Comparison of ENCODE assay signal across 11 cellular contexts in the genomic region with DNA sequence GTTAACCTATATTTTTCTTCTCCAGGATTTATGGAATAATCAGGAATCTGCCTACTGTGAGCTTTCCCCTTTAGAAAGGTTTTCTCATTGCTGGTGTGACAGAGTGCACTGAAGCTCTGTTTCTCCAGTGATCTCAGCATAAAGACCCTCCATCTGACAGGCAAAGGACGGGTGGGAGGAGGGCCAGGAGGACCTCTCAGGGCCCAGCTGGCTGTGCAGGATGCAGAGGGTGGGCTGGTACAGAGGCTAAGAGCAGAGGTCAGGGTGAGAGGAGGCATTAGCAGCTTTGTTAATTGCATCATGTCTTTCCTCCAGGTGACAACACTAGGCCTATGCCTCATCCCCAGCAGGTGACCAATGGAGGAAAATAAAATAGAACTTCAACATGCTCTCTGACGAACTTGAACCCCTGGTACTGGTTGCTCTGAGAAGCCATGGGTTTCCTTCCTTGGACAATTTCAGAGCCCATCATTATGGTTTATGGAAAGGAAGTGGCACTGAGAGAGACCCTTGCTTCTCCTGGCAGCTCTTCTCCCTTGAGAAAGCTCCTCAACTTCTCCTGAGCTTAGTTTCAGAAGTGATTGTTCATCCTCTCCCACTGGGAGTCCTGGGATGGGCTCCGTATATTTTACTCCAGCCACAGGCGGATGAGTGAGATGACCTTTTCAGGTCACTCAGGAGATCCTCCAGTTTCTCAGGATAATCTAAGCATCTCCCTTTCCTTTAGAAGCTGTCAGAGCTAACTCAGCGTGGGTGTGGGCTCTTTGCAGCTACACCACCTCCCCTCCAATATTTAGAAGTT. TPM values are rescaled to one million over a fixed set of nuclear protein-coding genes. Genes with fewer than 3 reads are reported as not detected.
DNase-seq lines count a peak whose midpoint lies in the region; ATAC-seq and TF ChIP-seq lines count a peak whose summit lies in the region.
"Had no signal": no experiment of that assay in that cellular context is flagged by ENCODE, and none has a peak within 500 bp of the region (broad histone marks: within the 10 kb centered on the region; RNA-seq: fewer than 3 reads in every experiment).

No MANE protein-coding gene starts in this region.

- H2AFZ ChIP-seq in KMS-11 (ENCODE audit: low read depth) (peak overlapping the region; percentile 89), neural cell (ENCODE audit: low read depth, low read length) (peak overlapping the region; percentile 60)

- H3K4me1 ChIP-seq in KMS-11 (ENCODE audit: low read depth, poor library complexity, severe bottlenecking) (peaks cover 84% of the 10 kb centered on the region), colonic mucosa (peaks cover 41% of the 10 kb centered on the region), BE2C (peaks cover 43% of the 10 kb centered on the region)

- TF ChIP-seq RAD21 in neural cell (conservative IDR thresholded peaks at IDR 0.05) = no peak

- H3K79me2 ChIP-seq in KMS-11 (ENCODE audit: insufficient read depth, low read depth) = no peaks in the 10 kb centered on the region
- H3K79me2 ChIP-seq in neural cell (replicated peaks; ENCODE audit: insufficient read depth, low read length) = no peaks in the 10 kb centered on the region

- peak overlapping the region; percentile 57 for H3K4me3 ChIP-seq in AG10803 (ENCODE audit: low read length)
- H3K4me3 ChIP-seq in KMS-11 (IDR thresholded peaks at IDR 0.05; ENCODE audit: insufficient read depth, low read depth, low read length) = no peak overlapping the region
- peak overlapping the region; percentile 63 for H3K4me3 ChIP-seq in colonic mucosa
- H3K4me3 ChIP-seq in neural cell (ENCODE audit: low read length) = peak overlapping the region; percentile 63
- H3K4me3 ChIP-seq in BE2C (ENCODE audit: low read depth, low read length) = no peak overlapping the region

- no peak for DNase-seq in AG10803 (ENCODE audit: low read depth)
- DNase-seq in colonic mucosa = no peak
- no peak for DNase-seq in activated CD8-positive, alpha-beta memory T cell treated with anti-CD3 and anti-CD28 coated beads for 24 hours
- no peak for DNase-seq in NCI-H146 (lab: John Stamatoyannopoulos, UW)
- no peak for DNase-seq in BE2C
- DNase-seq: OCI-M1, trophoblast cell had no signal

- H3K27ac ChIP-seq in KMS-11 (peak overlapping the region; percentile 78; the same call in 1 of the 2 replicates), colonic mucosa (peak overlapping the region; percentile 92), neural cell (ENCODE audit: low read length) (no peak overlapping the region)

- no peaks in the 10 kb centered on the region for H3K27me3 ChIP-seq in KMS-11 (ENCODE audit: insufficient read depth, low read depth)
- H3K27me3 ChIP-seq in colonic mucosa = no peaks in the 10 kb centered on the region
- H3K27me3 ChIP-seq in neural cell (ENCODE audit: insufficient read depth, low read depth, low read length) = no peaks in the 10 kb centered on the region
- no peaks in the 10 kb centered on the region for H3K27me3 ChIP-seq in BE2C

- H3K9me3 ChIP-seq in colonic mucosa (no peaks in the 10 kb centered on the region), neural cell (ENCODE audit: low read length) (no peaks in the 10 kb centered on the region), BE2C (no peaks in the 10 kb centered on the region)
- H3K9me3 ChIP-seq: mucosa of descending colon had no signal

- TF ChIP-seq CTCF in AG10803 (conservative IDR thresholded peaks at IDR 0.05; ENCODE audit: low read length) (no peak), KMS-11 (conservative IDR thresholded peaks at IDR 0.05; ENCODE audit: low read depth, low read length) (no peak), colonic mucosa (IDR thresholded peaks at IDR 0.05) (no peak), neural cell (IDR thresholded peaks at IDR 0.05; ENCODE audit: poor library complexity, severe bottlenecking) (no peak), BE2C (IDR thresholded peaks at IDR 0.05; ENCODE audit: low read depth, low read length) (no peak)

- intact Hi-C loops in colonic mucosa (cut with DNase I) = no loop called here

- TF ChIP-seq EP300 in neural cell (conservative IDR thresholded peaks at IDR 0.05; ENCODE audit: poor library complexity, severe bottlenecking) = no peak

- H3K36me3 ChIP-seq in KMS-11 (ENCODE audit: insufficient read depth) (no peaks in the 10 kb centered on the region), colonic mucosa (no peaks in the 10 kb centered on the region), neural cell (ENCODE audit: insufficient read depth, low read length) (no peaks in the 10 kb centered on the region), BE2C (no peaks in the 10 kb centered on the region)

- ATAC-seq in GM21526 (IDR thresholded peaks at IDR 0.05; ENCODE audit: low FRiP score, unreplicated experiment) = no peak

- H3K4me2 ChIP-seq in KMS-11 (peak overlapping the region; percentile 60), neural cell (ENCODE audit: low read length) (no peak overlapping the region)

- no peaks in the 10 kb centered on the region for H3K9me2 ChIP-seq in neural cell (ENCODE audit: insufficient read depth, low read length)

- H3F3A ChIP-seq in neural cell (ENCODE audit: insufficient read depth, low read length, poor library complexity, severe bottlenecking) = no peaks in the 10 kb centered on the region

- H4K20me1 ChIP-seq in KMS-11 (ENCODE audit: insufficient read depth) = no peaks in the 10 kb centered on the region
- no peaks in the 10 kb centered on the region for H4K20me1 ChIP-seq in neural cell (ENCODE audit: insufficient read depth)

- H3K9ac ChIP-seq in KMS-11 = peak overlapping the region; percentile 76; the same call in 1 of the 2 replicates
- peak overlapping the region; percentile 71 to 82 for H3K9ac ChIP-seq in colonic mucosa (ENCODE audit: low read depth in 2 of 2, low read length in 2 of 2)
- H3K9ac ChIP-seq in neural cell (ENCODE audit: low read length) = no peak overlapping the region

TF ChIP-seq in neural cell, 6 proteins besides CTCF, POLR2A, EP300 and RAD21:
- TF ChIP-seq EZH2 (IDR thresholded peaks at IDR 0.05; ENCODE audit: borderline replicate concordance, insufficient read depth, low read length, poor library complexity, severe bottlenecking) (no peak), POLR2AphosphoS5 (IDR thresholded peaks at IDR 0.05) (no peak), TAF1 (IDR thresholded peaks at IDR 0.05; ENCODE audit: low read depth) (no peak), SMC3 (conservative IDR thresholded peaks at IDR 0.05; ENCODE audit: poor library complexity) (no peak), MXI1 (conservative IDR thresholded peaks at IDR 0.05; ENCODE audit: poor library complexity, severe bottlenecking) (no peak), REST (IDR thresholded peaks at IDR 0.05; ENCODE audit: borderline replicate concordance) (no peak)
TF ChIP-seq in neural cell: peak in this region for 0.

RNA-seq across cellular contexts. Expression of gene ATP23, which starts 45.8 kb away (rescaled TPM):
- total RNA-seq in colonic mucosa = 10 to 100 TPM; 13.1 to 14.9 TPM
- 5.7 and 13.3 TPM in 2 replicates for polyA plus RNA-seq in neural cell
- 3.2 and 4.3 TPM in 2 replicates for polyA minus RNA-seq in neural cell
- polyA plus RNA-seq in BE2C (2012; ENCODE audit: insufficient read depth, insufficient read length, low read depth) = 3.5 TPM

RNA-seq across cellular contexts. Expression of gene CTDSP2, which starts 49.0 kb away (rescaled TPM):
- total RNA-seq in colonic mucosa = 100 to 1,000 TPM; 131 to 200 TPM
- polyA plus RNA-seq in neural cell = 22.7 and 23.6 TPM in 2 replicates
- polyA minus RNA-seq in neural cell = 26.3 and 27.7 TPM in 2 replicates
- 115 TPM for polyA plus RNA-seq in BE2C (2012; ENCODE audit: insufficient read depth, insufficient read length, low read depth)

Comparison
In these comparisons a context has a peak if more than half of its experiments do, and no peak if none do; other contexts are left out.
1. H3K4me3 ChIP-seq: peak in AG10803 (single experiment), colonic mucosa (single experiment) and neural cell (single experiment); none in KMS-11 (single experiment) and BE2C (single experiment).